Comparison of ENCODE assay signal across 1 cellular context in genomic region chr16:2468725-2469398, GRCh38.
A peak's percentile ranks its signal among the peaks of the same experiment; 100 is the strongest.
TF ChIP-seq lines count a peak whose summit lies in the region.

No MANE protein-coding gene starts in this region.

TF ChIP-seq in GM12878, 131 proteins besides CTCF, POLR2A, EP300 and RAD21:
- TF ChIP-seq BACH1 (IDR thresholded peaks at IDR 0.05; ENCODE audit: borderline replicate concordance) (peak; percentile 69; the same call in 1 of the 2 replicates), RELB (IDR thresholded peaks at IDR 0.05; ENCODE audit: low read depth) (peak; percentile 52; the same call in 1 of the 2 replicates), POLR2AphosphoS5 (IDR thresholded peaks at IDR 0.05; ENCODE audit: low read length) (no peak), HDGF (IDR thresholded peaks at IDR 0.05) (peak; percentile 66; the same call in 1 of the 2 replicates), HSF1 (IDR thresholded peaks at IDR 0.05; ENCODE audit: low read depth, low read length) (no peak), MTA2 (IDR thresholded peaks at IDR 0.05; ENCODE audit: low read depth) (peak; percentile 76), KAT2A (conservative IDR thresholded peaks at IDR 0.05; ENCODE audit: control insufficient read depth, low read depth, low read length) (no peak), DPF2 (IDR thresholded peaks at IDR 0.05) (peak; percentile 77), SMAD5 (IDR thresholded peaks at IDR 0.05; ENCODE audit: low read depth) (no peak), EGR1 (IDR thresholded peaks at IDR 0.05; ENCODE audit: borderline replicate concordance in 1 of 2, low read depth in 2 of 2, low read length in 2 of 2) (no peak), BCL3 (IDR thresholded peaks at IDR 0.05; ENCODE audit: borderline replicate concordance, insufficient read depth, low read depth, low read length, poor library complexity, severe bottlenecking) (peak; percentile 20), TCF7 (IDR thresholded peaks at IDR 0.05; ENCODE audit: borderline replicate concordance) (no peak), CHD2 (IDR thresholded peaks at IDR 0.05; ENCODE audit: borderline replicate concordance, low read depth, low read length) (peak; percentile 80), GATAD2B (conservative IDR thresholded peaks at IDR 0.05; ENCODE audit: low read depth) (peak; percentile 95), IRF4 (IDR thresholded peaks at IDR 0.05; ENCODE audit: low read depth, low read length) (0 out of 2 replicates have a peak, but pooled peaks have one; percentile 29), MEF2B (IDR thresholded peaks at IDR 0.05; ENCODE audit: partially characterized antibody, poor library complexity, severe bottlenecking) (peak; percentile 99), CBFB (IDR thresholded peaks at IDR 0.05; ENCODE audit: low read depth) (no peak), ZNF687 (IDR thresholded peaks at IDR 0.05) (peak; percentile 40), TCF3 (IDR thresholded peaks at IDR 0.05; ENCODE audit: borderline replicate concordance, insufficient read depth, low read depth, low read length) (peak; percentile 92), BHLHE40 (IDR thresholded peaks at IDR 0.05; ENCODE audit: borderline replicate concordance in 1 of 2, low read depth in 2 of 2, low read length in 1 of 2) (peak in 1 of 2 experiments; percentile 75; a peak in 2 of 4 replicates), BMI1 (IDR thresholded peaks at IDR 0.05; ENCODE audit: borderline replicate concordance) (no peak), LARP7 (IDR thresholded peaks at IDR 0.05) (peak; percentile 48; the same call in 1 of the 2 replicates), CHD4 (IDR thresholded peaks at IDR 0.05) (no peak), SMARCA5 (IDR thresholded peaks at IDR 0.05) (0 out of 2 replicates have a peak, but pooled peaks have one; percentile 26), IKZF2 (IDR thresholded peaks at IDR 0.05) (peak; percentile 63 to 79; a peak in 3 of 4 replicates), PAX5 (IDR thresholded peaks at IDR 0.05; ENCODE audit: borderline replicate concordance, low read depth, low read length) (peak; percentile 85), ZNF622 (IDR thresholded peaks at IDR 0.05) (no peak), TCF12 (IDR thresholded peaks at IDR 0.05; ENCODE audit: low read depth, low read length) (peak; percentile 98), CUX1 (IDR thresholded peaks at IDR 0.05; ENCODE audit: insufficient replicate concordance, low read depth, low read length) (no peak), RB1 (IDR thresholded peaks at IDR 0.05; ENCODE audit: borderline replicate concordance) (peak; percentile 34; the same call in 1 of the 2 replicates), IKZF1 (conservative IDR thresholded peaks at IDR 0.05) (peak; percentile 89), NR2F1 (conservative IDR thresholded peaks at IDR 0.05) (peak; percentile 70), ZNF207 (IDR thresholded peaks at IDR 0.05; ENCODE audit: borderline replicate concordance) (no peak), NBN (IDR thresholded peaks at IDR 0.05) (peak; percentile 79), ELK1 (IDR thresholded peaks at IDR 0.05; ENCODE audit: low read depth, low read length) (no peak), IRF3 (IDR thresholded peaks at IDR 0.05) (no peak), SP1 (IDR thresholded peaks at IDR 0.05; ENCODE audit: low read depth, low read length) (peak; percentile 52), BCL11A (IDR thresholded peaks at IDR 0.05; ENCODE audit: low read depth, low read length) (peak; percentile 59; the same call in 1 of the 2 replicates)
